In the genomic region with DNA sequence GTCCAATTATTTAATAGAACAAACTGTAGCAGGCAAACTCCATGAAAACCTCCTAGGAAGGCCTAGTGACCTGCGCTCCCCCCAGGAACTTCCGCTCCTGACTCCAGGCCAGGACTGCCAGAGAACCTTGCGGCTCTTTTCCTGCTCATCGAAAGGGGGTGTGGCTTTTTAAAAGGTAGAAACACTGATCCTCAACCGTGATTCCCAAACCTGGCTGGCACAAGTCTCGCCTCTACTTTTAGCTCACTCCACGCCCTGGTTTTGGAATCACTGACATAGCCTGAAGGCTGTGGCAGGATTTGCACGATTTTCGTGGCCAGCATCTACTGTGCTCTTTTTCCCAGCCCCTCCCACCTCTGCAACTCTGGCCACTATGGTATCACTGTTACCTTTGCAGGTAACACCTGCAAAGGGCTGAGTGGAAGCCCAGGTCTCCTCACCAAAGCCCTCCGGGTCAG, we compare ENCODE assay signal across 10 cellular contexts. TPM values are rescaled to one million over a fixed set of nuclear protein-coding genes. Genes with fewer than 3 reads are reported as not detected.
DNase-seq lines count a peak whose midpoint lies in the region; ATAC-seq and TF ChIP-seq lines count a peak whose summit lies in the region.
"Had no signal": no experiment of that assay in that cellular context is flagged by ENCODE, and none has a peak within 500 bp of the region (broad histone marks: within the 10 kb centered on the region; RNA-seq: fewer than 3 reads in every experiment).

No MANE protein-coding gene starts in this region.

- H3K4me1 Mint-ChIP-seq in GM23338, result peaks cover 68% of the 10 kb centered on the region
- no peaks in the 10 kb centered on the region for H3K4me1 Mint-ChIP-seq in CD8-positive, alpha-beta T cell (ENCODE audit: low read depth)

- no peaks in the 10 kb centered on the region for H3K79me2 ChIP-seq in GM23338 (replicated peaks; ENCODE audit: insufficient read depth)

- H3K4me3 ChIP-seq in GM23338 (peak overlapping the region; percentile 45), adipocyte (ENCODE audit: low read length) (no peak overlapping the region), iPS-15b (ENCODE audit: low read depth, low read length) (peak overlapping the region; percentile 52)
- H3K4me3 ChIP-seq in CD8-positive, alpha-beta T cell (ENCODE audit: low read depth, low read length), result no peak overlapping the region

- no peaks in the 10 kb centered on the region for H4K20me1 ChIP-seq in GM23338 (replicated peaks; ENCODE audit: insufficient read depth)

- peaks cover 13% of the 10 kb centered on the region for H3K27me3 Mint-ChIP-seq in GM23338 (ENCODE audit: insufficient read depth, low read depth, poor library complexity)
- H3K27me3 Mint-ChIP-seq in CD8-positive, alpha-beta T cell (ENCODE audit: low read depth), result no peaks in the 10 kb centered on the region

- intact Hi-C loops in CD8-positive, alpha-beta T cell (cut with DNase I, micrococcal nuclease), result no loop called here

- POLR2A ChIA-PET in CD8-positive, alpha-beta T cell (lab: Charles Lee), result no interaction called here

- H3K36me3 ChIP-seq in GM23338 (ENCODE audit: insufficient read depth) (no peaks in the 10 kb centered on the region), adipocyte (ENCODE audit: control insufficient read depth, insufficient read depth, low read length, severe bottlenecking) (peaks cover 8% of the 10 kb centered on the region), iPS-15b (ENCODE audit: control insufficient read depth, insufficient read depth, low read length) (no peaks in the 10 kb centered on the region)
- H3K36me3 ChIP-seq in CD8-positive, alpha-beta T cell (ENCODE audit: insufficient read depth, low read length), result no peaks in the 10 kb centered on the region

- H3K4me1 ChIP-seq in GM23338 (ENCODE audit: insufficient read depth) (peaks cover 37% of the 10 kb centered on the region), adipocyte (ENCODE audit: control insufficient read depth, insufficient read depth, low read length) (peaks cover 78% of the 10 kb centered on the region), iPS-15b (ENCODE audit: control insufficient read depth, insufficient read depth, low read length) (peaks cover 26% of the 10 kb centered on the region)
- no peaks in the 10 kb centered on the region for H3K4me1 ChIP-seq in CD8-positive, alpha-beta T cell (ENCODE audit: insufficient read depth, low read length)

- H3K4me2 ChIP-seq in GM23338, result peak overlapping the region; percentile 77

- H3K9me2 ChIP-seq in GM23338 (ENCODE audit: insufficient read depth), result no peaks in the 10 kb centered on the region

- peak overlapping the region; percentile 89 for H3K9ac ChIP-seq in adipocyte (ENCODE audit: low read length)
- H3K9ac ChIP-seq in iPS-15b (ENCODE audit: low read depth, low read length), result no peak overlapping the region

- no peaks in the 10 kb centered on the region for H3K36me3 Mint-ChIP-seq in GM23338 (ENCODE audit: low read depth)
- H3K36me3 Mint-ChIP-seq in CD8-positive, alpha-beta T cell, result no peaks in the 10 kb centered on the region

- no peak overlapping the region; the same call in 1 of the 2 replicates for H2AFZ ChIP-seq in GM23338

- DNase-seq in GM23338 (ENCODE audit: low spot score) (peak; percentile 95), adipocyte (ENCODE audit: low read depth) (no peak), renal cortical epithelial cell (ENCODE audit: low read depth) (peak; percentile 80), hepatic stellate cell (ENCODE audit: low spot score) (no peak), NOMO-1 treated with DMSO at 0.1 percent for 48 hours (lab: John Stamatoyannopoulos, UW; ENCODE audit: unreplicated experiment) (no peak)
- DNase-seq in CD8-positive, alpha-beta T cell, result no peak
- DNase-seq: foreskin fibroblast, NCI-H524 treated with DMSO at 0.1 percent for 48 hours had no signal

- H3K27me3 ChIP-seq in GM23338 (ENCODE audit: insufficient read depth), result no peaks in the 10 kb centered on the region
- no peaks in the 10 kb centered on the region for H3K27me3 ChIP-seq in adipocyte (replicated peaks; ENCODE audit: control insufficient read depth, insufficient read depth, low read length)
- no peaks in the 10 kb centered on the region for H3K27me3 ChIP-seq in iPS-15b (ENCODE audit: control insufficient read depth, insufficient read depth, low read length)
- H3K27me3 ChIP-seq in CD8-positive, alpha-beta T cell (ENCODE audit: insufficient read depth, low read length), result no peaks in the 10 kb centered on the region

- peak overlapping the region; percentile 70 for H3K4me3 Mint-ChIP-seq in GM23338
- no peak overlapping the region for H3K4me3 Mint-ChIP-seq in CD8-positive, alpha-beta T cell

- peak; percentile 74 for ATAC-seq in GM23338
- no peak for ATAC-seq in CD8-positive, alpha-beta T cell
- no peak for ATAC-seq in GM19328 (IDR thresholded peaks at IDR 0.05; ENCODE audit: unreplicated experiment)

- peak overlapping the region; percentile 89 for H3K27ac ChIP-seq in GM23338 (ENCODE audit: low read depth)
- H3K27ac ChIP-seq in CD8-positive, alpha-beta T cell (ENCODE audit: low read depth, low read length), result no peak overlapping the region

- CTCF ChIA-PET in CD8-positive, alpha-beta T cell (lab: Charles Lee), result no interaction called here

- H3K9me3 ChIP-seq in adipocyte (ENCODE audit: control insufficient read depth, low read length) (no peaks in the 10 kb centered on the region), iPS-15b (ENCODE audit: control insufficient read depth, insufficient read depth, low read length) (no peaks in the 10 kb centered on the region)
- H3K9me3 ChIP-seq in CD8-positive, alpha-beta T cell (ENCODE audit: low read length), result no peaks in the 10 kb centered on the region

- H3K9me3 Mint-ChIP-seq in GM23338, result no peaks in the 10 kb centered on the region; the same call in 2 of the 3 replicates
- no peaks in the 10 kb centered on the region for H3K9me3 Mint-ChIP-seq in CD8-positive, alpha-beta T cell

- peak overlapping the region; percentile 95 for H3K27ac Mint-ChIP-seq in GM23338
- no peak overlapping the region for H3K27ac Mint-ChIP-seq in CD8-positive, alpha-beta T cell

- TF ChIP-seq CTCF in GM23338 (conservative IDR thresholded peaks at IDR 0.05; ENCODE audit: low read depth in 2 of 2), result no peak
- TF ChIP-seq CTCF in CD8-positive, alpha-beta T cell (IDR thresholded peaks at IDR 0.05), result no peak

- H3F3A ChIP-seq in GM23338 (replicated peaks; ENCODE audit: low read depth), result peaks cover 6% of the 10 kb centered on the region; the same call in 1 of the 2 replicates

TF ChIP-seq in GM23338, 12 proteins besides CTCF, POLR2A, EP300 and RAD21:
- TF ChIP-seq, protein P1, sequence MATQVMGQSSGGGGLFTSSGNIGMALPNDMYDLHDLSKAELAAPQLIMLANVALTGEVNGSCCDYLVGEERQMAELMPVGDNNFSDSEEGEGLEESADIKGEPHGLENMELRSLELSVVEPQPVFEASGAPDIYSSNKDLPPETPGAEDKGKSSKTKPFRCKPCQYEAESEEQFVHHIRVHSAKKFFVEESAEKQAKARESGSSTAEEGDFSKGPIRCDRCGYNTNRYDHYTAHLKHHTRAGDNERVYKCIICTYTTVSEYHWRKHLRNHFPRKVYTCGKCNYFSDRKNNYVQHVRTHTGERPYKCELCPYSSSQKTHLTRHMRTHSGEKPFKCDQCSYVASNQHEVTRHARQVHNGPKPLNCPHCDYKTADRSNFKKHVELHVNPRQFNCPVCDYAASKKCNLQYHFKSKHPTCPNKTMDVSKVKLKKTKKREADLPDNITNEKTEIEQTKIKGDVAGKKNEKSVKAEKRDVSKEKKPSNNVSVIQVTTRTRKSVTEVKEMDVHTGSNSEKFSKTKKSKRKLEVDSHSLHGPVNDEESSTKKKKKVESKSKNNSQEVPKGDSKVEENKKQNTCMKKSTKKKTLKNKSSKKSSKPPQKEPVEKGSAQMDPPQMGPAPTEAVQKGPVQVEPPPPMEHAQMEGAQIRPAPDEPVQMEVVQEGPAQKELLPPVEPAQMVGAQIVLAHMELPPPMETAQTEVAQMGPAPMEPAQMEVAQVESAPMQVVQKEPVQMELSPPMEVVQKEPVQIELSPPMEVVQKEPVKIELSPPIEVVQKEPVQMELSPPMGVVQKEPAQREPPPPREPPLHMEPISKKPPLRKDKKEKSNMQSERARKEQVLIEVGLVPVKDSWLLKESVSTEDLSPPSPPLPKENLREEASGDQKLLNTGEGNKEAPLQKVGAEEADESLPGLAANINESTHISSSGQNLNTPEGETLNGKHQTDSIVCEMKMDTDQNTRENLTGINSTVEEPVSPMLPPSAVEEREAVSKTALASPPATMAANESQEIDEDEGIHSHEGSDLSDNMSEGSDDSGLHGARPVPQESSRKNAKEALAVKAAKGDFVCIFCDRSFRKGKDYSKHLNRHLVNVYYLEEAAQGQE (IDR thresholded peaks at IDR 0.05; ENCODE audit: unreplicated experiment), result no peak
- TF ChIP-seq ZNF114 (CRISPR knock-in tag; IDR thresholded peaks at IDR 0.05) (no peak), CREB1 (CRISPR knock-in tag; IDR thresholded peaks at IDR 0.05; ENCODE audit: low read depth) (0 out of 2 replicates have a peak, but pooled peaks have one; percentile 10)

RNA-seq across cellular contexts. Expression of a gene that starts 43.3 kb away (rescaled TPM):
- total RNA-seq in GM23338 (2014; rRNA removed; shearing (Covaris generic)), result 0.54 and 1.4 TPM in 2 replicates
- polyA plus RNA-seq in GM23338 (2016; fragmentation: Nextera tagmentation; extraction: Ambion mirVana), result 0.45 and 0.82 TPM in 2 replicates
- total RNA-seq in renal cortical epithelial cell, result 268 and 607 TPM in 2 replicates
- total RNA-seq in CD8-positive, alpha-beta T cell, result not detected

RNA-seq across cellular contexts. Expression of a gene that starts 57.6 kb away (rescaled TPM):
- total RNA-seq in GM23338 (2014; rRNA removed; shearing (Covaris generic)), result 15.0 and 22.4 TPM in 2 replicates
- polyA plus RNA-seq in GM23338 (2016; fragmentation: Nextera tagmentation; extraction: Ambion mirVana), result 12.4 and 13.2 TPM in 2 replicates
- 1.8 and 36.8 TPM in 2 replicates for total RNA-seq in renal cortical epithelial cell
- total RNA-seq in CD8-positive, alpha-beta T cell, result under 1 TPM in 1 of 2 experiments, not detected in 1; 0.16 TPM

Comparison
In these comparisons a context has a peak if more than half of its experiments do, and no peak if none do; other contexts are left out.
1. DNase-seq: peak in GM23338 (single experiment) and renal cortical epithelial cell (single experiment); none in adipocyte (single experiment), CD8-positive, alpha-beta T cell (0 of 7), hepatic stellate cell (single experiment) and NOMO-1 treated with DMSO at 0.1 percent for 48 hours (single experiment).
2. H3K4me3 ChIP-seq: peak in GM23338 (single experiment) and iPS-15b (single experiment); none in adipocyte (single experiment) and CD8-positive, alpha-beta T cell (single experiment).
3. RNA of a gene that starts 43.3 kb away (total RNA-seq): 268 to 607 TPM in renal cortical epithelial cell; 0.54 to 1.4 TPM in GM23338 and not detected in CD8-positive, alpha-beta T cell; every median in the first group is over 100 times any median in the second.